15 cellular contexts compared by ENCODE assay signal in genomic region chr6:168127384-168127868, GRCh38. TPM values are rescaled to one million over a fixed set of nuclear protein-coding genes. Genes with fewer than 3 reads are reported as not detected.
"Had no signal": no experiment of that assay in that cellular context is flagged by ENCODE, and none has a peak within 500 bp of the region (broad histone marks: within the 10 kb centered on the region; RNA-seq: fewer than 3 reads in every experiment).

No MANE protein-coding gene starts in this region.

- ATAC-seq: activated naive CD8-positive, alpha-beta T cell treated with anti-CD3 and anti-CD28 coated beads, Interleukin-2, amount 50 U/mL, for 24 hours; lower lobe of right lung; stimulated activated naive CD8-positive, alpha-beta T cell treated with anti-CD3 and anti-CD28 coated beads, Interleukin-15, Interleukin-2, amounts not matched to agents 100 U/mL and 50 U/mL, for 24 hours had no signal

- H3K9me3 Mint-ChIP-seq: activated T-helper 2 cell treated with anti-CD3 and anti-CD28 coated beads, Interferon-gamma antibody, Interleukin-2, Interleukin-4, amounts not matched to agents 10 μg/mL and 5 μg/mL and 100 μg/mL, durations not matched to agents 14 hours and 24 hours and 36 hours had no signal

- DNase-seq: activated CD4-positive, CD25-positive, alpha-beta regulatory T cell treated with anti-CD3 and anti-CD28 coated beads, Interleukin-2, amount 50 U/mL, for 72 hours; activated naive CD4-positive, alpha-beta T cell treated with anti-CD3 and anti-CD28 coated beads for 36 hours; activated naive CD8-positive, alpha-beta T cell treated with anti-CD3 and anti-CD28 coated beads, Interleukin-2, amount 50 U/mL, for 24 hours; activated T-cell treated with anti-CD3 and anti-CD28 coated beads, Interleukin-2, amount 50 U/mL, for 1 hour; hippocampal formation; lower lobe of right lung; midbrain; right cardiac atrium; small intestine; stimulated activated naive CD8-positive, alpha-beta T cell treated with anti-CD3 and anti-CD28 coated beads, Interleukin-15, Interleukin-2, amounts not matched to agents 100 U/mL and 50 U/mL, for 24 hours; trophoblast cell had no signal

- H3K9me3 ChIP-seq: lower lobe of right lung had no signal

- H3K4me1 Mint-ChIP-seq: activated naive CD8-positive, alpha-beta T cell treated with anti-CD3 and anti-CD28 coated beads, Interleukin-2, amount 50 U/mL, for 24 hours had no signal

- H3K36me3 ChIP-seq: lower lobe of right lung had no signal

- H3K27me3 ChIP-seq: dorsolateral prefrontal cortex had no signal

- H3K27ac ChIP-seq: dorsolateral prefrontal cortex, lower lobe of right lung, SK-N-MC had no signal

- H3K4me3 Mint-ChIP-seq: activated naive CD4-positive, alpha-beta T cell treated with anti-CD3 and anti-CD28 coated beads for 36 hours; activated naive CD8-positive, alpha-beta T cell treated with anti-CD3 and anti-CD28 coated beads, Interleukin-2, amount 50 U/mL, for 24 hours had no signal

- H3K4me3 ChIP-seq: dorsolateral prefrontal cortex, lower lobe of right lung, SK-N-MC had no signal

- H3K27ac Mint-ChIP-seq: activated naive CD4-positive, alpha-beta T cell treated with anti-CD3 and anti-CD28 coated beads for 36 hours; activated naive CD8-positive, alpha-beta T cell treated with anti-CD3 and anti-CD28 coated beads, Interleukin-2, amount 50 U/mL, for 24 hours; activated T-helper 2 cell treated with anti-CD3 and anti-CD28 coated beads, Interferon-gamma antibody, Interleukin-2, Interleukin-4, amounts not matched to agents 10 μg/mL and 5 μg/mL and 100 μg/mL, durations not matched to agents 14 hours and 24 hours and 36 hours had no signal

RNA-seq across cellular contexts. Expression of gene FRMD1, which starts 48.4 kb away (rescaled TPM):
- total RNA-seq: activated naive CD4-positive, alpha-beta T cell treated with anti-CD3 and anti-CD28 coated beads for 36 hours; activated T-helper 2 cell treated with anti-CD3 and anti-CD28 coated beads, Interferon-gamma antibody, Interleukin-2, Interleukin-4, amounts not matched to agents 10 μg/mL and 5 μg/mL and 100 μg/mL, durations not matched to agents 14 hours and 24 hours and 36 hours; bronchial epithelial cell; lower lobe of right lung had no signal
